ENCODE assay signal across 26 cellular contexts in genomic region chr3:45503904-45504651, GRCh38.
"Had no signal": no experiment of that assay in that cellular context is flagged by ENCODE, and none has a peak within 500 bp of the region (broad histone marks: within the 10 kb centered on the region; RNA-seq: fewer than 3 reads in every experiment).

No MANE protein-coding gene starts in this region.

- H3K4me1 Mint-ChIP-seq: IgD-negative memory B cell had no signal

- H3K9me3 Mint-ChIP-seq: IgD-negative memory B cell had no signal

- H3K4me2 ChIP-seq: KMS-11 had no signal

- H3K27me3 Mint-ChIP-seq: IgD-negative memory B cell had no signal

- H3K27ac ChIP-seq: HL-60, KMS-11, Peyer's patch, SJSA1 had no signal

- H3K4me3 ChIP-seq: K562, Peyer's patch, SJSA1 had no signal

- ATAC-seq: K562, PC-3 had no signal

- H3K36me3 ChIP-seq: Peyer's patch had no signal

- DNase-seq: Kasumi-1, MM.1S, NCI-H1048, NCI-H1105, NCI-H1417, NCI-H1436 treated with DMSO at 0.1 percent for 48 hours, NCI-H187, NCI-H2029, NCI-H2081 treated with DMSO at 0.1 percent for 48 hours, NCI-H2171, NCI-H226, NCI-H446, NCI-H510A, NCI-H524 treated with DMSO at 0.1 percent for 48 hours, NCI-H69, NCI-H774, PC-3, Peyer's patch, Right ventricle myocardium superior, RPMI8226, SIG-M5 had no signal

- H3K9me3 ChIP-seq: Peyer's patch, SJSA1 had no signal

- H3K4me3 Mint-ChIP-seq: IgD-negative memory B cell had no signal

- H3K27me3 ChIP-seq: Peyer's patch, SJSA1 had no signal

- H3K4me1 ChIP-seq: Peyer's patch had no signal
